Comparison of ENCODE assay signal across 1 cellular context in genomic region chr10:32105782-32106382, GRCh38.
TF ChIP-seq lines count a peak whose summit lies in the region.

No MANE protein-coding gene starts in this region.

TF ChIP-seq in HepG2, 621 proteins besides CTCF, POLR2A, EP300 and RAD21 (continued from another document and continues in another):
- TF ChIP-seq ZNF407 (CRISPR knock-in tag; IDR thresholded peaks at IDR 0.05; ENCODE audit: not compliant biosample characterization) (no peak), GLI4 (CRISPR knock-in tag; IDR thresholded peaks at IDR 0.05; ENCODE audit: borderline replicate concordance) (no peak), ATAD3A (CRISPR knock-in tag; IDR thresholded peaks at IDR 0.05) (no peak), ZNF672 (CRISPR knock-in tag; IDR thresholded peaks at IDR 0.05) (no peak), MAZ (IDR thresholded peaks at IDR 0.05; ENCODE audit: borderline replicate concordance, low read depth, low read length) (no peak), MAZ (CRISPR knock-in tag; IDR thresholded peaks at IDR 0.05; ENCODE audit: low read depth) (no peak), DMTF1 (CRISPR knock-in tag; IDR thresholded peaks at IDR 0.05) (no peak), CSRNP2 (CRISPR knock-in tag; conservative IDR thresholded peaks at IDR 0.05; ENCODE audit: low read depth) (no peak), MIER2 (CRISPR knock-in tag; IDR thresholded peaks at IDR 0.05) (peak; percentile 50; the same call in 1 of the 2 replicates), MED8 (CRISPR knock-in tag; IDR thresholded peaks at IDR 0.05; ENCODE audit: insufficient replicate concordance) (peak; percentile 33), ZNF841 (CRISPR knock-in tag; IDR thresholded peaks at IDR 0.05; ENCODE audit: borderline replicate concordance) (no peak), ZNF136 (CRISPR knock-in tag; IDR thresholded peaks at IDR 0.05; ENCODE audit: low read depth) (no peak), KDM4B (CRISPR knock-in tag; IDR thresholded peaks at IDR 0.05) (no peak), LBX2 (CRISPR knock-in tag; IDR thresholded peaks at IDR 0.05; ENCODE audit: borderline replicate concordance) (no peak), ZNF883 (CRISPR knock-in tag; IDR thresholded peaks at IDR 0.05; ENCODE audit: not compliant biosample characterization) (no peak), RBM39 (IDR thresholded peaks at IDR 0.05; ENCODE audit: low read depth, low read length, poor library complexity, severe bottlenecking) (no peak), ZNF12 (CRISPR knock-in tag; IDR thresholded peaks at IDR 0.05) (peak; percentile 42; the same call in 1 of the 2 replicates), NR3C1 (CRISPR knock-in tag; IDR thresholded peaks at IDR 0.05) (no peak), E2F1 (CRISPR knock-in tag; IDR thresholded peaks at IDR 0.05) (no peak), HNRNPUL1 (IDR thresholded peaks at IDR 0.05; ENCODE audit: low read depth, low read length) (no peak), ZNF7 (CRISPR knock-in tag; IDR thresholded peaks at IDR 0.05) (no peak), NFIC (IDR thresholded peaks at IDR 0.05; ENCODE audit: low read length) (peak; percentile 87), ZNF567 (CRISPR knock-in tag; IDR thresholded peaks at IDR 0.05; ENCODE audit: borderline replicate concordance) (no peak), ZNF740 (CRISPR knock-in tag; IDR thresholded peaks at IDR 0.05) (no peak), PRPF4 (IDR thresholded peaks at IDR 0.05; ENCODE audit: low read depth, low read length, poor library complexity, severe bottlenecking) (no peak), HNF4G (IDR thresholded peaks at IDR 0.05; ENCODE audit: borderline replicate concordance, low read depth, low read length) (peak; percentile 80), HNF4G (CRISPR knock-in tag; IDR thresholded peaks at IDR 0.05; ENCODE audit: borderline replicate concordance, low read depth) (no peak; the same call in 1 of the 2 replicates), THAP7 (CRISPR knock-in tag; IDR thresholded peaks at IDR 0.05) (no peak), ZNF383 (CRISPR knock-in tag; IDR thresholded peaks at IDR 0.05; ENCODE audit: borderline replicate concordance) (no peak), STAT6 (CRISPR knock-in tag; IDR thresholded peaks at IDR 0.05; ENCODE audit: borderline replicate concordance) (no peak), PHF5A (CRISPR knock-in tag; IDR thresholded peaks at IDR 0.05; ENCODE audit: low read depth, unreplicated experiment) (no peak), SETDB1 (CRISPR knock-in tag; IDR thresholded peaks at IDR 0.05; ENCODE audit: borderline replicate concordance) (no peak), SRY (CRISPR knock-in tag; IDR thresholded peaks at IDR 0.05) (no peak), ATF4 (CRISPR knock-in tag; IDR thresholded peaks at IDR 0.05) (peak in 1 of 2 experiments; percentile 75; a peak in 2 of 4 replicates), ZNF850 (CRISPR knock-in tag; conservative IDR thresholded peaks at IDR 0.05) (no peak), ZNF207 (IDR thresholded peaks at IDR 0.05; ENCODE audit: borderline replicate concordance) (no peak), HOXA3 (CRISPR knock-in tag; IDR thresholded peaks at IDR 0.05) (peak; percentile 62; the same call in 1 of the 2 replicates), REXO4 (CRISPR knock-in tag; IDR thresholded peaks at IDR 0.05; ENCODE audit: borderline replicate concordance) (no peak), ZNF280D (CRISPR knock-in tag; IDR thresholded peaks at IDR 0.05) (peak; percentile 81; the same call in 1 of the 2 replicates)
